33 cellular contexts compared by ENCODE assay signal in the genomic region with DNA sequence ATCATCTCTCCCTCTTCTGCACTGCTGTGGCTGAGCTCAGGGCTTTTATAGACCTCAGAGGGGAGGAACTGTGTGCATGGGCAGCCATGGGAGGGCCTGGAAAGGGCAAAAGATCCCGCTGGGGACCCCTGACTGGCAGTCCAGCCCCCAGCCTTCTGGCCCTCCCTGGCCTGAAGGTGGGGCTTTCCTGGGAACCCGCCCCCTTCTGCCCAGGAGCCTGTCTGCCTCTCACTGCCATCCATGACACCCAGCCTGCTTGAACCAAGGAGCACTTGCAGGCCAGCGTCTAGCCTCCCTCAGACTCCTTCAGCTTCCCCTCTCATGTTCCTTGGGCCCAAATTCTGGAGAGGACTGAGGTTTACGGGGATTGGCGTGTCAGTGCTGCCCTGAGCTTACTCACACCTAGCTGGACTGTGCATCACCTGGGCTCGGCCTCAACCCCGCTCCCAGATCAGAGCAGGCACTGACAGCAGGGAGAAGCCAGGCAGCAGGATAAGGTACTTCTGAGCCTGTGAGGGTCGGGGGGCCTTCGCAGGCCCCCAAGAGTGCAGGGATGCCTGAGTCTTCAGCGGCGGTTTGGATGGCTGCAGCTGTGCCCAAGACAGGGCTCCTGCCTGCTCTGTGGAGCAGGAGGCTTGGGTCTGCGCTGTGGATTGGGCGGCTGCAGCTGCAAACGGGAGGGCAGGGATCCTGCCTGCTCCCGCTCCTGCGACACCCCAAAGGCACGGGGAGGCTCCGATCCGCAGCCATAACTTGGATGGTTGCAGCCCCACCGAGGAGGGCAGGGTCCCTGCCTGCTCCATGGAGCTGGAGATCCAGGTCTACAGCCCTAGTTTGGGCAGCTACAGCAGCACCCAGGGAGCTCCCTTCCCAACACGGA.
"Had no signal": no experiment of that assay in that cellular context is flagged by ENCODE, and none has a peak within 500 bp of the region (broad histone marks: within the 10 kb centered on the region; RNA-seq: fewer than 3 reads in every experiment).

No MANE protein-coding gene starts in this region.

- FAIRE-seq: bronchial epithelial cell, TTC549 had no signal

- ATAC-seq: activated CD4-positive, alpha-beta T cell treated with anti-CD3 and anti-CD28 coated beads for 36 hours; activated CD4-positive, CD25-positive, alpha-beta regulatory T cell treated with anti-CD3 and anti-CD28 coated beads, Interleukin-2, amount 50 U/mL, for 24 hours; activated CD8-positive, alpha-beta T cell treated with anti-CD3 and anti-CD28 coated beads, Interleukin-2, amount 10 ng/mL, durations not matched to agents 7 days and 5 days; Panc1 had no signal

- H3K9me3 ChIP-seq: adrenal gland, SJCRH30 had no signal

- H3K27me3 Mint-ChIP-seq: activated CD4-positive, alpha-beta T cell treated with anti-CD3 and anti-CD28 coated beads for 36 hours; activated CD4-positive, alpha-beta T cell treated with anti-CD3 and anti-CD28 coated beads, Interleukin-2, amount 10 ng/mL, durations not matched to agents 7 days and 5 days; activated naive CD4-positive, alpha-beta T cell treated with anti-CD3 and anti-CD28 coated beads, Interleukin-2, amount 50 U/mL, for 24 hours; activated T-cell treated with anti-CD3 and anti-CD28 coated beads, Interleukin-2, amount 50 U/mL, for 24 hours; brain had no signal

- H3K27ac Mint-ChIP-seq: activated CD4-positive, alpha-beta T cell treated with anti-CD3 and anti-CD28 coated beads for 36 hours; activated CD4-positive, alpha-beta T cell treated with anti-CD3 and anti-CD28 coated beads, Interleukin-2, amount 10 ng/mL, durations not matched to agents 7 days and 5 days; activated CD8-positive, alpha-beta T cell treated with anti-CD3 and anti-CD28 coated beads, Interleukin-2, amount 10 ng/mL, durations not matched to agents 7 days and 5 days; activated naive CD4-positive, alpha-beta T cell treated with anti-CD3 and anti-CD28 coated beads, Interleukin-2, amount 50 U/mL, for 24 hours; activated T-cell treated with anti-CD3 and anti-CD28 coated beads, Interleukin-2, amount 50 U/mL, for 24 hours; activated T-helper 2 cell treated with anti-CD3 and anti-CD28 coated beads, Interferon-gamma antibody, Interleukin-2, Interleukin-4, amounts not matched to agents 10 μg/mL and 5 μg/mL and 100 μg/mL, durations not matched to agents 14 hours and 24 hours and 36 hours; brain; T-helper 2 cell treated with Interferon-gamma antibody and Interleukin-4, amounts not matched to agents 5 μg/mL and 100 μg/mL, for 36 hours had no signal

- H3K9me3 Mint-ChIP-seq: activated T-helper 2 cell treated with anti-CD3 and anti-CD28 coated beads, Interferon-gamma antibody, Interleukin-2, Interleukin-4, amounts not matched to agents 10 μg/mL and 5 μg/mL and 100 μg/mL, durations not matched to agents 14 hours and 24 hours and 36 hours; brain had no signal

- H3K36me3 Mint-ChIP-seq: activated naive CD4-positive, alpha-beta T cell treated with anti-CD3 and anti-CD28 coated beads, Interleukin-2, amount 50 U/mL, for 24 hours; brain had no signal

- H3K4me1 ChIP-seq: adrenal gland, SJCRH30 had no signal

- H3K36me3 ChIP-seq: adrenal gland, SJCRH30 had no signal

- DNase-seq: activated CD4-positive, alpha-beta T cell treated with anti-CD3 and anti-CD28 coated beads for 36 hours; activated CD4-positive, alpha-beta T cell treated with anti-CD3 and anti-CD28 coated beads, Interleukin-2, amount 10 ng/mL, durations not matched to agents 7 days and 5 days; activated CD4-positive, alpha-beta T cell treated with anti-CD3 and anti-CD28 coated beads, Interleukin-2, amount 50 U/mL, for 48 hours; activated CD8-positive, alpha-beta T cell treated with anti-CD3 and anti-CD28 coated beads, Interleukin-2, amount 10 ng/mL, durations not matched to agents 7 days and 5 days; activated gamma-delta T cell; activated naive CD4-positive, alpha-beta T cell treated with Interleukin-2 at 50 U/mL for 16 hours; activated T-cell treated with anti-CD3 and anti-CD28 coated beads, Interleukin-2, amount 50 U/mL, for 24 hours; adrenal gland; caudate nucleus; KG1; MM.1S; MV-4-11; NCI-H1092; NCI-H1436 treated with DMSO at 0.1 percent for 48 hours; NCI-H1694 treated with DMSO at 0.1 percent for 48 hours; NCI-H2029; NCI-H2107; NCI-H2171; NCI-H446; NCI-H524; NCI-H69; NCI-H82; SHP77; SJCRH30 had no signal

- H3K27ac ChIP-seq: adrenal gland, SJCRH30, SK-N-MC had no signal

- H3K4me3 ChIP-seq: adrenal gland, SJCRH30, SK-N-MC had no signal

- H3K4me1 Mint-ChIP-seq: activated CD4-positive, alpha-beta T cell treated with anti-CD3 and anti-CD28 coated beads for 36 hours; activated CD4-positive, alpha-beta T cell treated with anti-CD3 and anti-CD28 coated beads, Interleukin-2, amount 10 ng/mL, durations not matched to agents 7 days and 5 days; activated naive CD4-positive, alpha-beta T cell treated with anti-CD3 and anti-CD28 coated beads, Interleukin-2, amount 50 U/mL, for 24 hours; brain had no signal

- H3K27me3 ChIP-seq: adrenal gland, SJCRH30 had no signal

- H3K4me3 Mint-ChIP-seq: activated CD4-positive, alpha-beta T cell treated with anti-CD3 and anti-CD28 coated beads for 36 hours; activated CD4-positive, alpha-beta T cell treated with anti-CD3 and anti-CD28 coated beads, Interleukin-2, amount 10 ng/mL, durations not matched to agents 7 days and 5 days; activated CD8-positive, alpha-beta T cell treated with anti-CD3 and anti-CD28 coated beads, Interleukin-2, amount 10 ng/mL, durations not matched to agents 7 days and 5 days; activated naive CD4-positive, alpha-beta T cell treated with anti-CD3 and anti-CD28 coated beads, Interleukin-2, amount 50 U/mL, for 24 hours; activated T-cell treated with anti-CD3 and anti-CD28 coated beads, Interleukin-2, amount 50 U/mL, for 24 hours; brain; T-helper 2 cell treated with Interferon-gamma antibody and Interleukin-4, amounts not matched to agents 5 μg/mL and 100 μg/mL, for 36 hours had no signal
